In the genomic region with DNA sequence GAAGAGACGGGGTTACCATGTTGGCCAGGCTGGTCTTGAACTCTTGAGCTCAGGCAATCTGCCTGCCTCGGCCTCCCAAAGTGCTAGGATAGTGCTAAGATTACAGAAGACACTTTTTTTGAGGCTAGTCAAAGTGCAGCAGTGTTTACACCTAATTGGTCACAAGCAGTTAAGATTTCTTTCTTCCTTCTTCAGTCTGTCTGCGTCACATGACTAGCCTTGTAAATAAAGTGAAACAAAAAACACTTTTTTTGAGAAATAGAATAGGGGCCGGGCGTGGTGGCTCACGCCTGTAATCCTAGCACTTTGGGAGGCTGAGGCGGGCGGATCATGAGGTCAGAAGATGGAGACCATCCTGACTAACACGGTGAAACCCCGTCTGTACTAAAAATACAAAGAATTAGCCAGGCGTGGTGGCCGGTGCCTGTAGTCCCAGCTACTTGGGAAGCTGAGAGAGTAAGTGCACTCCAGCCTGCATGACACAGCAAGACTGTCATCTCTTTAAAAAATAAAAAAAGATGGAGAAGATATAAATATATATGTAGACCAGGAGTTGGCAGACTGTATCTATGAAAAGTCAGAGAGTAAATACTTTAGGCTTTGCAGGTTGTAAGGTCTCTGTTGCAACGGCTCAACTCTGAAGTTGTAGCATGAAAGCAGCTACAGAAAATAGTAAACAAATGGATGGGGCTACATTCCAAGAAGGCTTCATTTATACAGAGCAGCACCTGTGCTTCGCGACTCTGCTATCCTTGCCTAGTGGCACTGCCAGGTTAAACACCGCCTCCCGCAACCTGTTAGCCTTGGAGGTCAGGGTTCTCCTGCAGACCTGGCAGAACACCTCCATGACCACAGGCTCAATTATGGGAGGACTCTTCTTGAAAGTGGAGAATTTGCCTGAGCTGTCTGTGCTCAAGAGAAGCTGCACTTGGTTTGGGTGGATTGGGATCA, we compare ENCODE assay signal across 9 cellular contexts. TPM values are rescaled to one million over a fixed set of nuclear protein-coding genes. Genes with fewer than 3 reads are reported as not detected.
DNase-seq lines count a peak whose midpoint lies in the region; ATAC-seq and TF ChIP-seq lines count a peak whose summit lies in the region.
"Had no signal": no experiment of that assay in that cellular context is flagged by ENCODE, and none has a peak within 500 bp of the region (broad histone marks: within the 10 kb centered on the region; RNA-seq: fewer than 3 reads in every experiment).

No MANE protein-coding gene starts in this region.

- H3K4me3 ChIP-seq in right lobe of liver = no peak overlapping the region

- no peak for TF ChIP-seq CTCF in activated CD8-positive, alpha-beta T cell treated with anti-CD3 and anti-CD28 coated beads for 36 hours (IDR thresholded peaks at IDR 0.05)
- no peak for TF ChIP-seq CTCF in right lobe of liver (IDR thresholded peaks at IDR 0.05)
- no peak for TF ChIP-seq CTCF in type B pancreatic cell (conservative IDR thresholded peaks at IDR 0.05)

- DNase-seq in Right ventricle myocardium superior (peak; percentile 22), Right ventricle myocardium inferior (ENCODE audit: missing footprints) (no peak), right lobe of liver (peak in 2 of 3 donors; percentile 88 to 90), type B pancreatic cell (ENCODE audit: extremely low spot score, unreplicated experiment) (no peak), medulla oblongata (ENCODE audit: extremely low spot score) (no peak), 8988T (no peak)
- no peak for DNase-seq in activated CD8-positive, alpha-beta T cell treated with anti-CD3 and anti-CD28 coated beads for 36 hours

- H3K4me1 ChIP-seq in right lobe of liver = peaks cover 7 to 75% (median 41%) of the 10 kb centered on the region in 4 donors

- no peaks in the 10 kb centered on the region for H3K27me3 Mint-ChIP-seq in activated CD8-positive, alpha-beta T cell treated with anti-CD3 and anti-CD28 coated beads for 36 hours
- H3K27me3 Mint-ChIP-seq in type B pancreatic cell = no peaks in the 10 kb centered on the region

- no peak for TF ChIP-seq POLR2A in right lobe of liver (IDR thresholded peaks at IDR 0.05)

- ATAC-seq in Right ventricle myocardium superior (ENCODE audit: poor library complexity) (no peak), Right ventricle myocardium inferior (no peak), right lobe of liver (peak; percentile 20 to 74 (median 64)), HG03439 (IDR thresholded peaks at IDR 0.05; ENCODE audit: unreplicated experiment) (no peak)
- ATAC-seq in activated CD8-positive, alpha-beta T cell treated with anti-CD3 and anti-CD28 coated beads for 36 hours = no peak

- peaks cover 0 to 14% (median 7%) of the 10 kb centered on the region in 4 donors for H3K36me3 ChIP-seq in right lobe of liver

- H3K27ac ChIP-seq in right lobe of liver = peak overlapping the region; percentile 73 to 95 (median 87)

- WGBS in right lobe of liver (ENCODE audit: insufficient coverage, low coverage, low lambda C conversion rate, missing lambda C conversion rate) = 53% methylated on average over 16 of the region's 17 CpGs

- POLR2A ChIA-PET in activated CD8-positive, alpha-beta T cell treated with anti-CD3 and anti-CD28 coated beads for 36 hours (lab: Charles Lee) = no interaction called here

- CTCF ChIA-PET in activated CD8-positive, alpha-beta T cell treated with anti-CD3 and anti-CD28 coated beads for 36 hours (lab: Charles Lee) = interaction anchor here (0.6 to 2.1 kb wide), 13 partner anchors 11 to 222 kb away, joined by 3 to 8 read pairs (median 4); a partner anchor contains a TSS

- no peaks in the 10 kb centered on the region for H3K9me3 ChIP-seq in right lobe of liver

- H3K4me3 Mint-ChIP-seq in activated CD8-positive, alpha-beta T cell treated with anti-CD3 and anti-CD28 coated beads for 36 hours = no peak overlapping the region
- no peak overlapping the region for H3K4me3 Mint-ChIP-seq in type B pancreatic cell

- H3K36me3 Mint-ChIP-seq in activated CD8-positive, alpha-beta T cell treated with anti-CD3 and anti-CD28 coated beads for 36 hours (ENCODE audit: low read depth) = peaks cover 7% of the 10 kb centered on the region
- H3K36me3 Mint-ChIP-seq in type B pancreatic cell = peaks cover 20% of the 10 kb centered on the region

- intact Hi-C loops in Right ventricle myocardium superior (cut with DNase I) = no loop called here
- intact Hi-C loops in Right ventricle myocardium inferior (cut with DNase I) = no loop called here
- intact Hi-C loops in activated CD8-positive, alpha-beta T cell treated with anti-CD3 and anti-CD28 coated beads for 36 hours (cut with micrococcal nuclease) = no loop called here
- intact Hi-C loops in right lobe of liver (cut with DNase I) = no loop called here

- peaks cover 29% of the 10 kb centered on the region for H3K4me1 Mint-ChIP-seq in activated CD8-positive, alpha-beta T cell treated with anti-CD3 and anti-CD28 coated beads for 36 hours (ENCODE audit: low read depth)
- H3K4me1 Mint-ChIP-seq in type B pancreatic cell (ENCODE audit: unreplicated experiment) = peaks cover 17% of the 10 kb centered on the region

- H3K27me3 ChIP-seq in right lobe of liver = no peaks in the 10 kb centered on the region

- H3K27ac Mint-ChIP-seq in activated CD8-positive, alpha-beta T cell treated with anti-CD3 and anti-CD28 coated beads for 36 hours = peak overlapping the region; percentile 69
- peak overlapping the region; percentile 51 for H3K27ac Mint-ChIP-seq in type B pancreatic cell
- H3K27ac Mint-ChIP-seq: activated T-helper 2 cell treated with anti-CD3 and anti-CD28 coated beads, Interferon-gamma antibody, Interleukin-2, Interleukin-4, amounts not matched to agents 10 μg/mL and 5 μg/mL and 100 μg/mL, durations not matched to agents 14 hours and 24 hours and 36 hours had no signal

- no peaks in the 10 kb centered on the region for H3K9me3 Mint-ChIP-seq in activated CD8-positive, alpha-beta T cell treated with anti-CD3 and anti-CD28 coated beads for 36 hours
- no peaks in the 10 kb centered on the region for H3K9me3 Mint-ChIP-seq in type B pancreatic cell
- H3K9me3 Mint-ChIP-seq: activated T-helper 2 cell treated with anti-CD3 and anti-CD28 coated beads, Interferon-gamma antibody, Interleukin-2, Interleukin-4, amounts not matched to agents 10 μg/mL and 5 μg/mL and 100 μg/mL, durations not matched to agents 14 hours and 24 hours and 36 hours had no signal

RNA-seq across cellular contexts. Expression of a gene that starts 55.8 kb away (rescaled TPM):
- total RNA-seq in Right ventricle myocardium superior (40.4 TPM), Right ventricle myocardium inferior (42.4 TPM), right lobe of liver (10 to 100 TPM; 38.3 to 80.3 (median 54.4) TPM), type B pancreatic cell (ENCODE audit: low replicate concordance) (56.4 and 62.8 TPM in 2 replicates)
- 10 to 100 TPM; 44.2 to 44.3 TPM for total RNA-seq in activated CD8-positive, alpha-beta T cell treated with anti-CD3 and anti-CD28 coated beads for 36 hours

Comparison
In these comparisons a context has a peak if more than half of its experiments do, and no peak if none do; other contexts are left out.
1. DNase-seq: peak in Right ventricle myocardium superior (single experiment) and right lobe of liver (2 of 3); none in Right ventricle myocardium inferior (single experiment), activated CD8-positive, alpha-beta T cell treated with anti-CD3 and anti-CD28 coated beads for 36 hours (single experiment), type B pancreatic cell (single experiment), medulla oblongata (single experiment) and 8988T (single experiment).
2. ATAC-seq: peak in right lobe of liver (4 of 4); none in Right ventricle myocardium superior (single experiment), Right ventricle myocardium inferior (single experiment), activated CD8-positive, alpha-beta T cell treated with anti-CD3 and anti-CD28 coated beads for 36 hours (single experiment) and HG03439 (single experiment).